In genomic region chr2:68441179-68441993, GRCh38 we compare ENCODE assay signal across 8 cellular contexts. TPM values are rescaled to one million over a fixed set of nuclear protein-coding genes. Genes with fewer than 3 reads are reported as not detected.
DNase-seq lines count a peak whose midpoint lies in the region; ATAC-seq and TF ChIP-seq lines count a peak whose summit lies in the region.

No MANE protein-coding gene starts in this region.

- H3K9me2 ChIP-seq in HCT116 (ENCODE audit: insufficient read depth) (no peaks in the 10 kb centered on the region), MM.1S (replicated peaks; ENCODE audit: insufficient read depth, low read length) (no peaks in the 10 kb centered on the region)

- no peak for TF ChIP-seq POLR2A in HCT116 (IDR thresholded peaks at IDR 0.05; ENCODE audit: borderline replicate concordance, extremely low read depth, insufficient read depth, insufficient read length)

- ATAC-seq in HCT116 = peak; percentile 98
- ATAC-seq in RWPE2 (ENCODE audit: low read depth) = peak; percentile 84
- peak; percentile 85 for ATAC-seq in thoracic aorta (ENCODE audit: insufficient number of reproducible peaks, low FRiP score, low read depth)

- H3K27me3 ChIP-seq in HCT116 (ENCODE audit: insufficient read depth, low read length) (no peaks in the 10 kb centered on the region), MM.1S (replicated peaks; ENCODE audit: insufficient read depth, low read length) (no peaks in the 10 kb centered on the region), RWPE2 (ENCODE audit: insufficient read depth, poor library complexity, severe bottlenecking) (no peaks in the 10 kb centered on the region), osteoblast (ENCODE audit: insufficient read depth, low read length) (peaks cover 9% of the 10 kb centered on the region), thoracic aorta (replicated peaks; ENCODE audit: insufficient read depth) (no peaks in the 10 kb centered on the region)

- H3K4me3 ChIP-seq in HCT116 (replicated peaks in 1 of 2; ENCODE audit: low read depth in 1 of 2, low read length in 2 of 2) (no peak overlapping the region), MM.1S (ENCODE audit: low read length) (peak overlapping the region; percentile 16; the same call in 1 of the 2 replicates), RWPE2 (ENCODE audit: severe bottlenecking) (no peak overlapping the region), fibroblast of villous mesenchyme (ENCODE audit: low read depth, low read length) (no peak overlapping the region), osteoblast (ENCODE audit: insufficient read depth, low read length) (no peak overlapping the region), thoracic aorta (no peak overlapping the region)

- TF ChIP-seq RAD21 in HCT116 (IDR thresholded peaks at IDR 0.05; ENCODE audit: low read depth) = peak; percentile 83

- H3K4me1 ChIP-seq in HCT116 (ENCODE audit: control insufficient read depth in 1 of 2, insufficient read depth in 2 of 2, low read length in 2 of 2) = peaks cover 0 to 4% of the 10 kb centered on the region in 2 experiments; a peak in 1 of 4 replicates
- peaks cover 12% of the 10 kb centered on the region for H3K4me1 ChIP-seq in MM.1S (ENCODE audit: low read length)
- H3K4me1 ChIP-seq in RWPE2 (ENCODE audit: insufficient read depth, poor library complexity, severe bottlenecking) = no peaks in the 10 kb centered on the region
- H3K4me1 ChIP-seq in osteoblast (ENCODE audit: insufficient read depth, low read length) = peaks cover 17% of the 10 kb centered on the region
- H3K4me1 ChIP-seq in thoracic aorta (ENCODE audit: control insufficient read depth in 1 of 2, low read depth in 2 of 2) = peaks cover 8 to 29% of the 10 kb centered on the region in 2 donors

- H4K20me1 ChIP-seq in HCT116 (ENCODE audit: insufficient read depth) (no peaks in the 10 kb centered on the region), MM.1S (ENCODE audit: insufficient read depth, low read length) (no peaks in the 10 kb centered on the region), osteoblast (ENCODE audit: insufficient read depth, low read length) (no peaks in the 10 kb centered on the region)

- BruUV-seq in HCT116 (replicated peaks; lab: Mats Ljungman, UMichigan) = no TSS peak

- intact Hi-C loops in HCT116 (cut with micrococcal nuclease) = loop anchor here (1.0 to 10.0 kb wide), 3 partner anchors 79 to 319 kb away; no protein-coding TSS in a partner anchor

- H3K27ac ChIP-seq in HCT116 (ENCODE audit: low read depth, low read length) (no peak overlapping the region), MM.1S (ENCODE audit: low read length) (peak overlapping the region; percentile 70), RWPE2 (ENCODE audit: poor library complexity, severe bottlenecking) (no peak overlapping the region), osteoblast (ENCODE audit: low read depth, low read length) (no peak overlapping the region), thoracic aorta (peak overlapping the region; percentile 21 to 38)

- no peaks in the 10 kb centered on the region for H3K79me2 ChIP-seq in HCT116 (ENCODE audit: insufficient read depth, low read length)
- no peaks in the 10 kb centered on the region for H3K79me2 ChIP-seq in MM.1S (ENCODE audit: low read length)
- no peaks in the 10 kb centered on the region for H3K79me2 ChIP-seq in osteoblast (ENCODE audit: insufficient read depth, low read length)

- POLR2A ChIA-PET in HCT116 (lab: Charles Lee) = no interaction called here

- CTCF ChIA-PET in HCT116 (lab: Charles Lee) = interaction anchor here (0.5 to 2.3 kb wide), 26 partner anchors 9 to 943 kb away, joined by 3 to 30 read pairs (median 4); partner anchors contain the start of genes APLF and FBXO48

- TF ChIP-seq CTCF in HCT116 (IDR thresholded peaks at IDR 0.05 in 2 of 3, conservative IDR thresholded peaks at IDR 0.05 in 1 of 3; ENCODE audit: borderline replicate concordance in 1 of 3, insufficient read depth in 1 of 3, low read depth in 2 of 3, low read length in 2 of 3) = peak; percentile 82 to 95 (median 84)
- TF ChIP-seq CTCF in MM.1S (IDR thresholded peaks at IDR 0.05; ENCODE audit: low read length) = peak; percentile 90
- peak; percentile 93 for TF ChIP-seq CTCF in RWPE2 (IDR thresholded peaks at IDR 0.05; ENCODE audit: poor library complexity, severe bottlenecking)
- peak; percentile 89 for TF ChIP-seq CTCF in fibroblast of villous mesenchyme (IDR thresholded peaks at IDR 0.05; ENCODE audit: insufficient read depth, low read depth, low read length)
- peak; percentile 85 for TF ChIP-seq CTCF in osteoblast (IDR thresholded peaks at IDR 0.05; ENCODE audit: extremely low read depth, low read depth, low read length)
- peak; percentile 89 for TF ChIP-seq CTCF in thoracic aorta (IDR thresholded peaks at IDR 0.05)

- H3K9me3 ChIP-seq in HCT116 (ENCODE audit: control insufficient read depth in 1 of 2, insufficient read depth in 1 of 2, low read depth in 1 of 2, low read length in 2 of 2) (no peaks in the 10 kb centered on the region), MM.1S (replicated peaks; ENCODE audit: insufficient read depth, low read length) (no peaks in the 10 kb centered on the region), RWPE2 (ENCODE audit: severe bottlenecking) (no peaks in the 10 kb centered on the region), osteoblast (ENCODE audit: low read depth, low read length) (no peaks in the 10 kb centered on the region), thoracic aorta (no peaks in the 10 kb centered on the region)

- H3K9ac ChIP-seq in HCT116 (ENCODE audit: low read length) (no peak overlapping the region), MM.1S (ENCODE audit: low read length) (peak overlapping the region; percentile 30; the same call in 1 of the 2 replicates)

- H3K4me2 ChIP-seq in HCT116 (ENCODE audit: low read length) (peak overlapping the region; percentile 14; the same call in 1 of the 2 replicates), MM.1S (ENCODE audit: low read depth, low read length) (peak overlapping the region; percentile 55), osteoblast (ENCODE audit: insufficient read depth, low read length) (peak overlapping the region; percentile 25)

- DNase-seq in GDM1 (lab: John Stamatoyannopoulos, UW) = peak; percentile 86
- DNase-seq in HCT116 (ENCODE audit: low read depth, low spot score) = peak; percentile 82
- peak; percentile 98 for DNase-seq in MM.1S
- DNase-seq in RWPE2 (ENCODE audit: low spot score) = no peak
- DNase-seq in activated T-helper 1 cell treated with anti-CD3 and anti-CD28 coated beads, Interleukin-2, amount 50 U/mL, for 16 hours (ENCODE audit: low read depth in 1 of 2, low spot score in 1 of 2) = peak; percentile 52 to 72
- peak; percentile 92 for DNase-seq in fibroblast of villous mesenchyme (ENCODE audit: low read depth)
- DNase-seq in osteoblast (ENCODE audit: insufficient read length, low spot score, missing footprints) = no peak
- DNase-seq in thoracic aorta (ENCODE audit: low spot score) = peak; percentile 66

- peak overlapping the region; percentile 66 for H2AFZ ChIP-seq in HCT116 (ENCODE audit: low read depth, low read length, poor library complexity, severe bottlenecking)
- H2AFZ ChIP-seq in MM.1S (ENCODE audit: low read length) = peak overlapping the region; percentile 33
- H2AFZ ChIP-seq in osteoblast (ENCODE audit: low read length) = no peak overlapping the region

- H3F3A ChIP-seq in MM.1S (ENCODE audit: insufficient read depth, low read length) = peaks cover 5% of the 10 kb centered on the region; the same call in 1 of the 2 replicates

- no peaks in the 10 kb centered on the region for H3K36me3 ChIP-seq in HCT116 (ENCODE audit: control insufficient read depth in 1 of 2, insufficient read depth in 2 of 2, low read length in 2 of 2)
- H3K36me3 ChIP-seq in MM.1S (replicated peaks; ENCODE audit: insufficient read depth, low read length) = no peaks in the 10 kb centered on the region
- no peaks in the 10 kb centered on the region for H3K36me3 ChIP-seq in RWPE2 (ENCODE audit: low read depth)
- no peaks in the 10 kb centered on the region for H3K36me3 ChIP-seq in osteoblast (ENCODE audit: insufficient read depth, low read length)
- H3K36me3 ChIP-seq in thoracic aorta = no peaks in the 10 kb centered on the region

- RAD21 ChIA-PET in HCT116 (lab: Charles Lee; ENCODE audit: low non-redundant PET in 1 of 2, low total read pairs in 2 of 2, uncharacterized antibody in 2 of 2, unreplicated experiment in 2 of 2) = interaction anchor here (0.6 to 1.3 kb wide), 6 partner anchors 15 to 385 kb away, joined by 3 to 4 read pairs (median 3); no protein-coding TSS in a partner anchor

TF ChIP-seq in HCT116, 20 proteins besides CTCF, POLR2A, EP300 and RAD21:
- TF ChIP-seq YY1 (IDR thresholded peaks at IDR 0.05; ENCODE audit: extremely low read depth, insufficient replicate concordance, low read depth, low read length) = peak; percentile 33
- no peak for TF ChIP-seq EZH2phosphoT487 (IDR thresholded peaks at IDR 0.05; ENCODE audit: borderline replicate concordance)
- TF ChIP-seq CBX3 (IDR thresholded peaks at IDR 0.05; ENCODE audit: low read depth) = no peak
- peak; percentile 63; the same call in 1 of the 2 replicates for TF ChIP-seq CEBPB (IDR thresholded peaks at IDR 0.05; ENCODE audit: low read depth)
- no peak for TF ChIP-seq SP1 (IDR thresholded peaks at IDR 0.05; ENCODE audit: low read depth)
- TF ChIP-seq ZFX (IDR thresholded peaks at IDR 0.05) = no peak

RNA-seq across cellular contexts. Expression of gene FBXO48, which starts 25.7 kb away (rescaled TPM):
- total RNA-seq in HCT116 (2021; ENCODE audit: unreplicated experiment) = 0.91 TPM
- 0.22 and 0.43 TPM in 2 replicates for polyA plus RNA-seq in HCT116 (2012)
- total RNA-seq in fibroblast of villous mesenchyme = 0.32 and 0.86 TPM in 2 replicates
- total RNA-seq in osteoblast = 0.72 and 0.88 TPM in 2 replicates
- total RNA-seq in thoracic aorta = under 1 TPM; 0.41 to 0.56 TPM

RNA-seq across cellular contexts. Expression of gene APLF, which starts 26.0 kb away (rescaled TPM):
- 1.6 TPM for total RNA-seq in HCT116 (2021; ENCODE audit: unreplicated experiment)
- polyA plus RNA-seq in HCT116 (2012) = 0.39 and 0.44 TPM in 2 replicates
- 6.4 and 8.6 TPM in 2 replicates for total RNA-seq in fibroblast of villous mesenchyme
- total RNA-seq in osteoblast = 10.0 and 10.5 TPM in 2 replicates
- total RNA-seq in thoracic aorta = 1 to 10 TPM; 4.9 to 5.8 TPM

Comparison
In these comparisons a context has a peak if more than half of its experiments do, and no peak if none do; other contexts are left out.
1. DNase-seq: peak in GDM1 (single experiment), HCT116 (single experiment), MM.1S (single experiment), activated T-helper 1 cell treated with anti-CD3 and anti-CD28 coated beads, Interleukin-2, amount 50 U/mL, for 16 hours (2 of 2), fibroblast of villous mesenchyme (single experiment) and thoracic aorta (single experiment); none in RWPE2 (single experiment) and osteoblast (single experiment).
2. H3K27ac ChIP-seq: peak in MM.1S (single experiment) and thoracic aorta (2 of 2); none in HCT116 (single experiment), RWPE2 (single experiment) and osteoblast (single experiment).
3. Peak in every context shown above with its lines, with median percentiles within 50 percentile points of each other: ATAC-seq, H3K4me2 ChIP-seq and CTCF ChIP-seq.